In the genomic region with DNA sequence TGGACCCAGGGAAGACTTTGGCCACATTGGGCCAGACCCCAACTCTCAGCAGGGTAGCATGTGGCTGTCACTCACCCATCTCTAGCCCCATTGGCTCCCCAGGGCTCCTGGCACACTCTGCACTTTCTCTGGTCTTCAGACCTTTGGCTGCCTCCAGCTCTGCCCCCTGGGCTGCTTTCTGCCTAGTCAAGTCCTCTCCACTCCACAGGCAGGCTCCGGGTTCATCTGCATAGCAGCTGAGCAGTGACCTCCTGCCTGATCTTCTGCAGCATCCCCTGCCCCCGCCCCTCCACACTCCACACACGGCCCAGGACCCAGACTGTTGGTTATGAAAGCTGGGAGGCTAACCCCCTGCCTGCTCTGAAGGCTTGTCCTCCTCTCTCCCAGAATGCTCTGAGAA, we compare ENCODE assay signal across 21 cellular contexts.
"Had no signal": no experiment of that assay in that cellular context is flagged by ENCODE, and none has a peak within 500 bp of the region (broad histone marks: within the 10 kb centered on the region; RNA-seq: fewer than 3 reads in every experiment).

No MANE protein-coding gene starts in this region.

- ATAC-seq: activated T-cell treated with anti-CD3 and anti-CD28 coated beads, Interleukin-2, amount 50 U/mL, for 72 hours had no signal

- H3K9ac ChIP-seq: KMS-11 had no signal

- H3K4me3 ChIP-seq: adrenal gland had no signal

- H3K27ac ChIP-seq: KMS-11 had no signal

- DNase-seq: activated B cell treated with CpG ODN at 0.5 μM for 24 hours; activated CD4-positive, alpha-beta memory T cell treated with anti-CD3 and anti-CD28 coated beads, Interleukin-2, amount 10 ng/mL, durations not matched to agents 7 days and 5 days; activated CD4-positive, alpha-beta T cell treated with anti-CD3 and anti-CD28 coated beads for 1 hour; activated CD4-positive, alpha-beta T cell treated with anti-CD3 and anti-CD28 coated beads, Interleukin-2, amount 10 ng/mL, durations not matched to agents 24 days and 14 days; activated naive CD4-positive, alpha-beta T cell treated with anti-CD3 and anti-CD28 coated beads, Interleukin-2, amount 50 U/mL, for 16 hours; activated naive CD8-positive, alpha-beta T cell treated with anti-CD3 and anti-CD28 coated beads, Interleukin-2, amount 10 ng/mL, durations not matched to agents 7 days and 5 days; activated T-cell treated with anti-CD3 and anti-CD28 coated beads for 4 hours; activated T-cell treated with anti-CD3 and anti-CD28 coated beads, Interleukin-2, amount 50 U/mL, for 72 hours; anterior cingulate cortex; cerebellar nuclear complex; NCI-H1092; NCI-H1930; NCI-H2171; NCI-H2227 treated with DMSO at 0.1 percent for 48 hours; NCI-H446 treated with DMSO at 0.1 percent for 48 hours; NCI-H524 treated with DMSO at 0.1 percent for 48 hours; NCI-H774; SHP77 treated with DMSO at 0.1 percent for 48 hours had no signal

- H3K27me3 ChIP-seq: adrenal gland had no signal

- H3K36me3 ChIP-seq: adrenal gland had no signal

- H3K9me3 ChIP-seq: adrenal gland had no signal

- H3K4me2 ChIP-seq: KMS-11 had no signal

- FAIRE-seq: RCC 7860 had no signal
